Comparison of ENCODE assay signal across 24 cellular contexts in the genomic region with DNA sequence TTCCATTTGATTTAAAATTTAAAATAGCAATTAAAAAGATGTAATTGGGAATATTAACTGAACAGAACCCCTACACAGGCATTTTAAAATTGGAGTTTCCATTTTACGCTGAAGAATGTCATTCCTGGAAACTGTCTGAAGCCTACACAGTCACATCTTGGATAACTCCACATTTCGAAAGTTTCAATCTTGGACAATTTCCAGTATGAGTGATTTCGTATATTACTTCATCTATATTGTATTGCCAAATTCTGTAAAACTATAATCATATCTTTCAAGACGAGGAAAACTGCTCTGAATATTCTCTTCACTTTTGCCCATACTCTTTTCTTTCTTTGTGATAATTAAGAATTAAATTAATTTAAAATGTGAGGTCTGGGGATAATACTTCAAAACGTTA.
"Had no signal": no experiment of that assay in that cellular context is flagged by ENCODE, and none has a peak within 500 bp of the region (broad histone marks: within the 10 kb centered on the region; RNA-seq: fewer than 3 reads in every experiment).

No MANE protein-coding gene starts in this region.

- H3K4me1 Mint-ChIP-seq: activated B cell treated with CpG ODN at 0.5 μM for 24 hours; central memory CD8-positive, alpha-beta T cell had no signal

- H3K27ac ChIP-seq: brain microvascular endothelial cell, coronary artery, foreskin keratinocyte, heart left ventricle, left ventricle myocardium inferior, suprapubic skin, upper lobe of left lung had no signal

- H3K27me3 Mint-ChIP-seq: activated B cell treated with CpG ODN at 0.5 μM for 24 hours; activated CD8-positive, alpha-beta T cell treated with anti-CD3 and anti-CD28 coated beads for 36 hours; activated T-cell treated with anti-CD3 and anti-CD28 coated beads, Interleukin-2, amount 50 U/mL, for 24 hours; central memory CD8-positive, alpha-beta T cell; progenitor cell of endocrine pancreas; stimulated activated naive CD8-positive, alpha-beta T cell treated with anti-CD3 and anti-CD28 coated beads, Interleukin-15, Interleukin-2, amounts not matched to agents 100 ng/mL and 50 ng/mL, for 24 hours had no signal

- H3K27ac Mint-ChIP-seq: activated B cell treated with CpG ODN at 0.5 μM for 24 hours; activated CD8-positive, alpha-beta T cell treated with anti-CD3 and anti-CD28 coated beads for 36 hours; activated T-cell treated with anti-CD3 and anti-CD28 coated beads, Interleukin-2, amount 50 U/mL, for 24 hours; activated T-helper 2 cell treated with anti-CD3 and anti-CD28 coated beads, Interferon-gamma antibody, Interleukin-2, Interleukin-4, amounts not matched to agents 10 μg/mL and 5 μg/mL and 100 μg/mL, durations not matched to agents 14 hours and 24 hours and 36 hours; progenitor cell of endocrine pancreas; stimulated activated naive CD8-positive, alpha-beta T cell treated with anti-CD3 and anti-CD28 coated beads, Interleukin-15, Interleukin-2, amounts not matched to agents 100 ng/mL and 50 ng/mL, for 24 hours had no signal

- ATAC-seq: activated CD8-positive, alpha-beta T cell treated with anti-CD3 and anti-CD28 coated beads for 36 hours; foreskin keratinocyte; heart left ventricle; right cardiac atrium had no signal

- H3K9me3 ChIP-seq: suprapubic skin had no signal

- DNase-seq: activated B cell treated with CpG ODN at 0.5 μM for 24 hours; activated CD4-positive, alpha-beta T cell treated with anti-CD3 and anti-CD28 coated beads for 48 hours; activated CD8-positive, alpha-beta T cell treated with anti-CD3 and anti-CD28 coated beads for 36 hours; activated naive CD4-positive, alpha-beta T cell treated with Interleukin-2 at 50 U/mL for 16 hours; activated T-cell treated with anti-CD3 and anti-CD28 coated beads, Interleukin-2, amount 50 U/mL, for 24 hours; anterior cingulate cortex; brain microvascular endothelial cell; erythroblast; foreskin keratinocyte; heart left ventricle; left ventricle myocardium inferior; right cardiac atrium; small intestine; stimulated activated CD4-positive, alpha-beta T cell treated with anti-CD3 and anti-CD28 coated beads, Interleukin-15, amount 100 ng/mL, for 24 hours; stimulated activated CD4-positive, alpha-beta T cell treated with anti-CD3 and anti-CD28 coated beads, Interleukin-2, amount 100 ng/mL, for 48 hours; T-helper 1 cell; T-helper 9 cell; upper lobe of left lung had no signal

- H3K4me3 Mint-ChIP-seq: activated B cell treated with CpG ODN at 0.5 μM for 24 hours; activated CD8-positive, alpha-beta T cell treated with anti-CD3 and anti-CD28 coated beads for 36 hours; activated T-cell treated with anti-CD3 and anti-CD28 coated beads, Interleukin-2, amount 50 U/mL, for 24 hours; central memory CD8-positive, alpha-beta T cell; stimulated activated naive CD8-positive, alpha-beta T cell treated with anti-CD3 and anti-CD28 coated beads, Interleukin-15, Interleukin-2, amounts not matched to agents 100 ng/mL and 50 ng/mL, for 24 hours had no signal

- H3K9me3 Mint-ChIP-seq: activated B cell treated with CpG ODN at 0.5 μM for 24 hours; activated T-helper 2 cell treated with anti-CD3 and anti-CD28 coated beads, Interferon-gamma antibody, Interleukin-2, Interleukin-4, amounts not matched to agents 10 μg/mL and 5 μg/mL and 100 μg/mL, durations not matched to agents 14 hours and 24 hours and 36 hours had no signal

- H3K36me3 ChIP-seq: brain microvascular endothelial cell, heart left ventricle, suprapubic skin, upper lobe of left lung had no signal

- H3K4me1 ChIP-seq: foreskin keratinocyte, heart left ventricle, left ventricle myocardium inferior, suprapubic skin, upper lobe of left lung had no signal

- H3K27me3 ChIP-seq: brain microvascular endothelial cell, foreskin keratinocyte, heart left ventricle, suprapubic skin, upper lobe of left lung had no signal

- H3K4me3 ChIP-seq: coronary artery, heart left ventricle, left ventricle myocardium inferior, suprapubic skin, upper lobe of left lung had no signal
